Comparison of ENCODE assay signal across 3 cellular contexts in genomic region chr11:68632375-68632774, GRCh38. TPM values are rescaled to one million over a fixed set of nuclear protein-coding genes. Genes with fewer than 3 reads are reported as not detected.
"Had no signal": no experiment of that assay in that cellular context is flagged by ENCODE, and none has a peak within 500 bp of the region (broad histone marks: within the 10 kb centered on the region; RNA-seq: fewer than 3 reads in every experiment).

No MANE protein-coding gene starts in this region.

RNA-seq across cellular contexts. Expression of gene GAL, which starts 52.0 kb away (rescaled TPM):
- total RNA-seq: renal cortical epithelial cell, right cardiac atrium, thoracic aorta had no signal
